ENCODE assay signal across 8 cellular contexts in genomic region chr3:68893600-68894239, GRCh38. TPM values are rescaled to one million over a fixed set of nuclear protein-coding genes. Genes with fewer than 3 reads are reported as not detected.
A peak's percentile ranks its signal among the peaks of the same experiment; 100 is the strongest.
DNase-seq lines count a peak whose midpoint lies in the region; ATAC-seq and TF ChIP-seq lines count a peak whose summit lies in the region.

No MANE protein-coding gene starts in this region.

- no peak overlapping the region for H3K9ac ChIP-seq in GM23248

- no peak overlapping the region for H3K27ac ChIP-seq in GM23248
- H3K27ac ChIP-seq in RWPE1: no peak overlapping the region
- no peak overlapping the region for H3K27ac ChIP-seq in thoracic aorta

- H3K9me2 ChIP-seq in GM23248 (ENCODE audit: insufficient read depth): no peaks in the 10 kb centered on the region

- no peaks in the 10 kb centered on the region for H3K9me3 ChIP-seq in GM23248 (ENCODE audit: low read depth)
- H3K9me3 ChIP-seq in thoracic aorta: no peaks in the 10 kb centered on the region

- no peaks in the 10 kb centered on the region for H3K79me2 ChIP-seq in GM23248 (ENCODE audit: insufficient read depth)

- WGBS in GM23248 (ENCODE audit: low coverage in 1 of 2, low lambda C conversion rate in 2 of 2, missing lambda C conversion rate in 2 of 2), 2 experiments: 32% methylated on average over 3 of the region's 3 CpGs

- H2AFZ ChIP-seq in GM23248: no peak overlapping the region

- H3K4me1 ChIP-seq in GM23248 (ENCODE audit: insufficient read depth) (no peaks in the 10 kb centered on the region), thoracic aorta (ENCODE audit: control insufficient read depth in 1 of 2, low read depth in 2 of 2) (no peaks in the 10 kb centered on the region)

- no peak for ATAC-seq in thoracic aorta (ENCODE audit: insufficient number of reproducible peaks, low FRiP score, low read depth)

- in situ Hi-C loops in GM23248 (cut with MboI): loop anchor here (25.0 kb wide), 2 partner anchors 1531 to 1931 kb away; no protein-coding TSS in a partner anchor

- H3K27me3 ChIP-seq in GM23248 (replicated peaks; ENCODE audit: insufficient read depth): peaks cover 15% of the 10 kb centered on the region
- no peaks in the 10 kb centered on the region for H3K27me3 ChIP-seq in thoracic aorta (replicated peaks; ENCODE audit: insufficient read depth)

- no peak overlapping the region for H3K4me2 ChIP-seq in GM23248 (ENCODE audit: unreplicated experiment)

- POLR2A ChIA-PET in RWPE1 (lab: Yijun Ruan, JAX; ENCODE audit: low non-redundant PET): no interaction called here

- no peaks in the 10 kb centered on the region for H3K36me3 ChIP-seq in GM23248 (ENCODE audit: low read depth)
- H3K36me3 ChIP-seq in thoracic aorta: no peaks in the 10 kb centered on the region

- no peaks in the 10 kb centered on the region for H4K20me1 ChIP-seq in GM23248 (ENCODE audit: insufficient read depth)

- no peaks in the 10 kb centered on the region for H3F3A ChIP-seq in GM23248 (ENCODE audit: insufficient read depth)

- peak; percentile 47 for TF ChIP-seq CTCF in RWPE1 (conservative IDR thresholded peaks at IDR 0.05; ENCODE audit: low read depth)
- peak; percentile 47 for TF ChIP-seq CTCF in fibroblast of villous mesenchyme (IDR thresholded peaks at IDR 0.05; ENCODE audit: insufficient read depth, low read depth, low read length)
- TF ChIP-seq CTCF in thoracic aorta (IDR thresholded peaks at IDR 0.05): peak; percentile 52

- H3K4me3 ChIP-seq in GM23248 (no peak overlapping the region), fibroblast of villous mesenchyme (ENCODE audit: low read depth, low read length) (no peak overlapping the region), thoracic aorta (no peak overlapping the region)

- DNase-seq in AML-193 (lab: John Stamatoyannopoulos, UW): peak; percentile 46 to 57
- peak; percentile 44 for DNase-seq in GM23248
- peak; percentile 2 for DNase-seq in RWPE1 (ENCODE audit: low spot score)
- DNase-seq in fibroblast of villous mesenchyme (ENCODE audit: low read depth): peak; percentile 55
- DNase-seq in thoracic aorta (ENCODE audit: low spot score): no peak
- DNase-seq in NCI-H187 treated with DMSO at 0.1 percent for 48 hours (lab: John Stamatoyannopoulos, UW): no peak
- DNase-seq in SKM-1 treated with dmso at 0.1 percent for 144 hours (lab: John Stamatoyannopoulos, UW; ENCODE audit: unreplicated experiment): no peak
- no peak for DNase-seq in stimulated activated CD4-positive, alpha-beta T cell treated with anti-CD3 and anti-CD28 coated beads, Interleukin-4, amount 100 ng/mL, for 4 hours

- CTCF ChIA-PET in RWPE1 (lab: Yijun Ruan, JAX): interaction anchor here (0.6 to 0.8 kb wide), 3 partner anchors 44 to 1923 kb away, joined by 3 to 4 read pairs (median 4); no protein-coding TSS in a partner anchor

RNA-seq across cellular contexts. Expression of gene TAFA4, which starts 38.6 kb away (rescaled TPM):
- not detected in 2 replicates for total RNA-seq in GM23248 (2014; rRNA removed; shearing (Covaris generic))
- polyA plus RNA-seq in GM23248 (2016; fragmentation: Nextera tagmentation; extraction: Ambion mirVana): not detected in 2 replicates
- total RNA-seq in fibroblast of villous mesenchyme (not detected in 2 replicates), thoracic aorta (not detected)

Comparison
In these comparisons a context has a peak if more than half of its experiments do, and no peak if none do; other contexts are left out.
1. DNase-seq: peak in AML-193 (2 of 2), GM23248 (single experiment), RWPE1 (single experiment) and fibroblast of villous mesenchyme (single experiment); none in thoracic aorta (single experiment), NCI-H187 treated with DMSO at 0.1 percent for 48 hours (single experiment), SKM-1 treated with dmso at 0.1 percent for 144 hours (single experiment) and stimulated activated CD4-positive, alpha-beta T cell treated with anti-CD3 and anti-CD28 coated beads, Interleukin-4, amount 100 ng/mL, for 4 hours (0 of 2).
2. Peak in every context shown above with its lines, with median percentiles within 50 percentile points of each other: CTCF ChIP-seq.